In the genomic region with DNA sequence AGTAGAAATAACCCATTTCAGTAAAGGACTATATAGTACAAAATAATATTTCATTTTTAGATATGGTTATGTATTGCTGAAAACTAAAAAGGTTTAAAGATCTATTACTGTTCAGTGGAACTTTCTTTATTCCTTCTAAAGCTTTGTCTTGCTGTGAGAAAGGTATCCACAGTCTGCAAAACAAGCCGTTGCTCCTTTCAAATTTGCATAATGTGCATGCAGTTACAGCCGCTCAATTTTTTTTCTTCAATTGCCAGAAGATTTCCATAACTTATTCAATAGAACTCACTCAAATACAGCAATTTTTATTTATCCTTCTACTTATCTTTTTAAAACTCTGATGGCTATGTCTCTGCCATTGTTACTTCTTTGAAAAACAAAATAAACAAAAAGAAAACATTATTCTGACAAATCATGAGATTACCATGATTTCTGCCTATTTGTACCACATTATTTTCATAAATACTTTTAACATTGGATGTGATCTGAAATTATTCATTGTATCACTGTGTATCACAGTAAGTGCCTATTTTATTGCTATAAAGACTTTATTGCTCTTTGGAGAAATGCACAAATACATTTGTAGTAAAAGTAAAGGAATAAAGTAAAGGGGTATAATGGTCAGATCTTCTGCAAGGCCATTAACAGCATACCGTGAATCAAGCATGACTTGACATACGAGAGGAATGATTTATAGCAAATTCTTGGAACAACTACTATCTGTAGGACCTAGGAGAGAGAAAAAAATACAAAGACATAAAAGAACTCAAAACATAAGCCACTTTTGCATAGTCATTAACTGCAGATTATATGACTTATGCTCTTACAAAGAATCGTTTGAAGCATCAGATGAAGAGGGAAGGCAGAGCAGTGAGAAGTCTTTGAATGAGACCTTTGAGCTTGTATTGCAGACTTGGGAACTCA, we compare ENCODE assay signal across 10 cellular contexts.
"Had no signal": no experiment of that assay in that cellular context is flagged by ENCODE, and none has a peak within 500 bp of the region (broad histone marks: within the 10 kb centered on the region; RNA-seq: fewer than 3 reads in every experiment).

No MANE protein-coding gene starts in this region.

- H3K4me3 ChIP-seq: colonic mucosa, esophagus squamous epithelium, heart left ventricle, right atrium auricular region, skin epidermis, transverse colon had no signal

- H3K27me3 Mint-ChIP-seq: naive thymus-derived CD8-positive, alpha-beta T cell had no signal

- H3K27me3 ChIP-seq: colonic mucosa, esophagus squamous epithelium, right atrium auricular region, transverse colon had no signal

- H3K36me3 ChIP-seq: colonic mucosa, esophagus squamous epithelium, heart left ventricle, right atrium auricular region, transverse colon had no signal

- DNase-seq: activated gamma-delta T cell treated with Interleukin-2 at 50 U/mL for 16 hours; activated T-cell treated with anti-CD3 and anti-CD28 coated beads, Interleukin-2, amount 50 U/mL, for 4 hours; colonic mucosa; esophagus squamous epithelium; foreskin keratinocyte; heart left ventricle; naive thymus-derived CD8-positive, alpha-beta T cell; transverse colon had no signal

- H3K27ac ChIP-seq: colonic mucosa, esophagus squamous epithelium, foreskin keratinocyte, heart left ventricle, right atrium auricular region, skin epidermis, transverse colon had no signal

- H3K9me3 ChIP-seq: colonic mucosa had no signal

- H3K4me1 ChIP-seq: colonic mucosa, esophagus squamous epithelium, foreskin keratinocyte, right atrium auricular region had no signal

- H3K4me3 Mint-ChIP-seq: activated T-cell treated with anti-CD3 and anti-CD28 coated beads, Interleukin-2, amount 50 U/mL, for 4 hours had no signal
